21 cellular contexts compared by ENCODE assay signal in the genomic region with DNA sequence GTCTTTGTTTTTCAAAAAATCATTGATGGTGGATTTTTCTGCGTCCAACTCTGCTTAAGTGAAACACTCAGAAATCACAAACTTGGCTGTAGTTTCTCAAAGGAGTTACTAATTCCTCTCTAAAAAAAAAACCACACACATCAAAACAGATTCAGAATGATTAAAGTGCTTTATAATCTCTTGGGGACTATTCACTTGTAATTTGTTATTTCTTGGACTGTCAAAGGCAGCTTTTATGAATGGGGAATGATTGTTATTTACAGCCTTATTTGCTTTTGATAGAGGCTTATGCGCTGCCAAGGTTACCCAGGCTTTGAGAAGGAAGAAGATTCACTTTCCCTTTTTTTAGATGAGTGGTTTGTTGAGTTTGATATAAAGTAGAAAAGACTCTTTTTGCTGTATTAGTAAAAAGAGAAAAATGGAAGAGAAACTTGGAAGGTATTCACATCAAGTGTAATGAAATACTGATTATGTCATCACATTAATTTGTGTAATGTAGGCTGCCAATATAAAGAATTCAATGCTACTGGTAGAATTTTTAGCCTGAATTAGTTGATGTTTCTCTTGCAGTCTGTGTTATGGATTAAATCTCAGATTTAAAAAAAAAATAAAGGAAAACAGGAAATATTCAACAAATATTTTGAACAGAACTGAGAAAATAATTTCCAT.
DNase-seq lines count a peak whose midpoint lies in the region; ATAC-seq and TF ChIP-seq lines count a peak whose summit lies in the region.
"Had no signal": no experiment of that assay in that cellular context is flagged by ENCODE, and none has a peak within 500 bp of the region (broad histone marks: within the 10 kb centered on the region; RNA-seq: fewer than 3 reads in every experiment).

No MANE protein-coding gene starts in this region.

- no peaks in the 10 kb centered on the region for H4K20me1 ChIP-seq in PC-3 (ENCODE audit: low read length)

- POLR2A ChIA-PET in PC-3 (lab: Charles Lee; ENCODE audit: unreplicated experiment), result no interaction called here

- TF ChIP-seq CTCF in chondrocyte (IDR thresholded peaks at IDR 0.05) (no peak), PC-3 (conservative IDR thresholded peaks at IDR 0.05; ENCODE audit: low read depth, low read length) (no peak)

- CTCF ChIA-PET in PC-3 (lab: Charles Lee), result no interaction called here

- H3K4me2 ChIP-seq in PC-3 (ENCODE audit: low read length), result no peak overlapping the region
- H3K4me2 ChIP-seq: KMS-11 had no signal

- H3K27me3 ChIP-seq in HAP-1 (ENCODE audit: low read depth) (peaks cover 18% of the 10 kb centered on the region), PC-3 (ENCODE audit: low read length) (no peaks in the 10 kb centered on the region)
- H3K27me3 ChIP-seq: SJSA1 had no signal

- H3K27ac ChIP-seq in PC-3 (ENCODE audit: low read length), result no peak overlapping the region
- H3K27ac ChIP-seq: C4-2B, KMS-11, SJSA1 had no signal

- peak overlapping the region; percentile 20 for H3K27ac Mint-ChIP-seq in chondrocyte (ENCODE audit: unreplicated experiment)
- H3K27ac Mint-ChIP-seq: CD8-positive, alpha-beta memory T cell had no signal

- H3K4me1 ChIP-seq in HAP-1 (peaks cover 2% of the 10 kb centered on the region; the same call in 1 of the 2 replicates), PC-3 (ENCODE audit: insufficient read depth, low read length) (no peaks in the 10 kb centered on the region)
- H3K4me1 ChIP-seq: SJSA1 had no signal

- H3K9ac ChIP-seq in PC-3 (ENCODE audit: low read length), result no peak overlapping the region
- H3K9ac ChIP-seq: KMS-11 had no signal

- BruUV-seq in PC-3 (replicated peaks; lab: Mats Ljungman, UMichigan), result no TSS peak

- H3K36me3 ChIP-seq in HAP-1 (replicated peaks), result no peaks in the 10 kb centered on the region
- H3K36me3 ChIP-seq in PC-3 (ENCODE audit: low read depth, low read length), result no peaks in the 10 kb centered on the region
- H3K36me3 ChIP-seq: SJSA1 had no signal

- intact Hi-C loops in sciatic nerve (cut with DNase I), result no loop called here
- intact Hi-C loops in PC-3 (cut with micrococcal nuclease), result no loop called here

- ATAC-seq in sciatic nerve, result peak; percentile 82
- ATAC-seq in GM19035 (IDR thresholded peaks at IDR 0.05; ENCODE audit: unreplicated experiment), result no peak
- no peak for ATAC-seq in PC-3
- ATAC-seq in GM18517 (IDR thresholded peaks at IDR 0.05; ENCODE audit: unreplicated experiment), result no peak
- ATAC-seq: Right ventricle myocardium inferior had no signal

- no peaks in the 10 kb centered on the region for H3F3A ChIP-seq in PC-3 (ENCODE audit: low read length, unreplicated experiment)

- H3K9me3 ChIP-seq in HAP-1 (no peaks in the 10 kb centered on the region), PC-3 (ENCODE audit: low read length) (no peaks in the 10 kb centered on the region)
- H3K9me3 ChIP-seq: SJSA1 had no signal

- peak; percentile 17 for DNase-seq in NCI-H446 treated with DMSO at 0.1 percent for 48 hours (lab: John Stamatoyannopoulos, UW)
- no peak for DNase-seq in NCI-H446 (lab: John Stamatoyannopoulos, UW)
- DNase-seq in HAP-1 (ENCODE audit: low spot score in 2 of 2), result peak; percentile 12 to 62
- no peak for DNase-seq in chondrocyte (ENCODE audit: low spot score)
- DNase-seq in sciatic nerve (ENCODE audit: low spot score), result no peak
- DNase-seq in PC-3, result no peak
- DNase-seq: CD8-positive, alpha-beta memory T cell; GDM1; IMR-90; NCI-H1092 treated with DMSO at 0.1 percent for 48 hours; NCI-H1694 treated with DMSO at 0.1 percent for 48 hours; NCI-H2081 treated with DMSO at 0.1 percent for 48 hours; NCI-H510A; NCI-H82; OCI-M1 had no signal

- H3K79me2 ChIP-seq in PC-3 (ENCODE audit: low read length), result no peaks in the 10 kb centered on the region

- no peaks in the 10 kb centered on the region for H3K36me3 Mint-ChIP-seq in chondrocyte (ENCODE audit: low read depth)
- H3K36me3 Mint-ChIP-seq: CD8-positive, alpha-beta memory T cell had no signal

- no peaks in the 10 kb centered on the region for H3K27me3 Mint-ChIP-seq in chondrocyte (ENCODE audit: low read depth)
- H3K27me3 Mint-ChIP-seq: CD8-positive, alpha-beta memory T cell had no signal

- H3K4me3 Mint-ChIP-seq in chondrocyte (ENCODE audit: unreplicated experiment), result no peak overlapping the region
- H3K4me3 Mint-ChIP-seq: CD8-positive, alpha-beta memory T cell had no signal

- peaks cover 17% of the 10 kb centered on the region for H3K4me1 Mint-ChIP-seq in chondrocyte (ENCODE audit: low read depth)
- H3K4me1 Mint-ChIP-seq: CD8-positive, alpha-beta memory T cell had no signal

- H3K4me3 ChIP-seq in HAP-1 (no peak overlapping the region), PC-3 (ENCODE audit: low read length) (no peak overlapping the region)
- H3K4me3 ChIP-seq: SJSA1 had no signal

- in situ Hi-C loops in HAP-1 (cut with MboI; ENCODE audit: low sequenced_read_pairs), result no loop called here

- no peaks in the 10 kb centered on the region for H3K9me2 ChIP-seq in PC-3 (replicated peaks; ENCODE audit: low read length)

- H3K9me3 Mint-ChIP-seq in chondrocyte (ENCODE audit: low read depth), result peaks cover 5% of the 10 kb centered on the region

- H2AFZ ChIP-seq in PC-3 (ENCODE audit: low read length), result no peak overlapping the region

Comparison
In these comparisons a context has a peak if more than half of its experiments do, and no peak if none do; other contexts are left out.
1. DNase-seq: peak in NCI-H446 treated with DMSO at 0.1 percent for 48 hours (single experiment) and HAP-1 (2 of 2); none in NCI-H446 (0 of 2), chondrocyte (single experiment), sciatic nerve (single experiment) and PC-3 (single experiment).